In the genomic region with DNA sequence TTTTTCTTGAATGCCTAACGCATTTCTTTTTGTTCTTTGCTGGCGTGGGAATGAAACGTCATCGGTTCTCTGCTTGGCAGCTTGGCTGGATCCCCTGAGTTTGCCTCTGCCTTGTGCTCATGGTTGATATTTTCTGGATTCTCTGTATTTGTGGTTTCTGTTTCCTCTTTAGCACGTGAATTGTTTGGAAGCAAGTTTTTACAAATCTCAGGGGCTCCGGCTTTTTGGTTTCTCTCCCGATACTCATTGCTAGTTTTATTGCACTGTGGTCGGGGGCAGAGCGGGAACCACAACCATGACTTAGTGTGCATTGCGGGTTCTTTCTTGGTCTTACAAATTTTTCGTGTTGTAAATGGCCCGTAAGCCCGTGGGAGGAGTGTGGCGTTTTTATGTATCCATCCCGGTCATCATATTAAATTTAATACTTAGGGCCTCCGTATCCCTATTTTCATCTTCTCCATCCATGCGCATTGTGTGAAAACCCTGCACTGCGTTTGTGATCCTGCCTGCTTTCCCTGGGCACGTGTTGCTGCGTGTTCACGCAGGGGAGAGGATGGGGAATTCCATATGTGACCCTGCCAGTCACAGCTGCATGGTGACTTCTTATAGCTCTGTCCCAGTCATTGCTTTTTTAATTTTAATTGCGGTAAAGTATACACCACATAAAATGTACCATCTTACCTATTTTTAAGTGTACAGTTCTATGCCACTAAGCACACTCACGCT, we compare ENCODE assay signal across 17 cellular contexts. TPM values are rescaled to one million over a fixed set of nuclear protein-coding genes. Genes with fewer than 3 reads are reported as not detected.
DNase-seq lines count a peak whose midpoint lies in the region; ATAC-seq, FAIRE-seq and TF ChIP-seq lines count a peak whose summit lies in the region.
"Had no signal": no experiment of that assay in that cellular context is flagged by ENCODE, and none has a peak within 500 bp of the region (broad histone marks: within the 10 kb centered on the region; RNA-seq: fewer than 3 reads in every experiment).

No MANE protein-coding gene starts in this region.

- H3K9ac ChIP-seq in adipocyte (ENCODE audit: low read length): peak overlapping the region; percentile 5
- no peak overlapping the region for H3K9ac ChIP-seq in keratinocyte (ENCODE audit: control insufficient read depth, extremely low read depth, insufficient read depth, low read length)
- H3K9ac ChIP-seq: neural progenitor cell had no signal

- CTCF ChIA-PET in activated naive CD4-positive, alpha-beta T cell treated with anti-CD3 and anti-CD28 coated beads for 36 hours (lab: Charles Lee): no interaction called here

- TF ChIP-seq CTCF in keratinocyte (optimal IDR thresholded peaks at IDR 0.05 in 1 of 3, IDR thresholded peaks at IDR 0.05 in 1 of 3, conservative IDR thresholded peaks at IDR 0.05 in 1 of 3; ENCODE audit: extremely low read depth in 1 of 3, insufficient read depth in 2 of 3, low read length in 3 of 3) (no peak), tibial artery (IDR thresholded peaks at IDR 0.05) (no peak)

- dilution Hi-C loops in keratinocyte (cut with MboI; ENCODE audit: extremely low pct_ligation_motif_present, low sequenced_read_pairs): no loop called here

- no peaks in the 10 kb centered on the region for H3K36me3 ChIP-seq in adipocyte (ENCODE audit: control insufficient read depth, insufficient read depth, low read length, severe bottlenecking)
- no peaks in the 10 kb centered on the region for H3K36me3 ChIP-seq in keratinocyte (ENCODE audit: control insufficient read depth in 2 of 2, extremely low read depth in 1 of 2, insufficient read depth in 2 of 2, low read length in 2 of 2)
- no peaks in the 10 kb centered on the region for H3K36me3 ChIP-seq in tibial artery
- H3K36me3 ChIP-seq: gastrocnemius medialis, neural progenitor cell, SJSA1 had no signal

- H2AFZ ChIP-seq in keratinocyte (ENCODE audit: control insufficient read depth, low read length): no peak overlapping the region
- H2AFZ ChIP-seq: neural progenitor cell had no signal

- H3K27me3 ChIP-seq in adipocyte (replicated peaks; ENCODE audit: control insufficient read depth, insufficient read depth, low read length) (no peaks in the 10 kb centered on the region), keratinocyte (ENCODE audit: control insufficient read depth, extremely low read depth, insufficient read depth, low read length) (no peaks in the 10 kb centered on the region), tibial artery (no peaks in the 10 kb centered on the region)
- H3K27me3 ChIP-seq: BE2C, gastrocnemius medialis, neural progenitor cell, SJSA1 had no signal

- no peaks in the 10 kb centered on the region for H4K20me1 ChIP-seq in keratinocyte (ENCODE audit: control insufficient read depth, extremely low read depth, insufficient read depth, low read length)

- no peak overlapping the region for H3K4me3 Mint-ChIP-seq in activated naive CD4-positive, alpha-beta T cell treated with anti-CD3 and anti-CD28 coated beads for 36 hours
- H3K4me3 Mint-ChIP-seq: neural progenitor cell, WTC11 had no signal

- peaks cover 4% of the 10 kb centered on the region for H3K9me1 ChIP-seq in keratinocyte (ENCODE audit: control insufficient read depth, extremely low read depth, insufficient read depth, low read length)

- peak; percentile 37 for DNase-seq in activated naive CD4-positive, alpha-beta T cell treated with anti-CD3 and anti-CD28 coated beads for 36 hours
- no peak for DNase-seq in activated naive CD4-positive, alpha-beta T cell treated with anti-CD3 and anti-CD28 coated beads, Interleukin-2, amount 50 U/mL, for 16 hours
- DNase-seq in adipocyte (ENCODE audit: low read depth) (no peak), keratinocyte (ENCODE audit: low read depth, low spot score) (no peak), tibial artery (no peak), NCI-H2227 (lab: John Stamatoyannopoulos, UW; ENCODE audit: unreplicated experiment) (no peak), iPS-NIHi11 (ENCODE audit: low spot score) (no peak)
- DNase-seq: BE2C; gastrocnemius medialis; left cardiac atrium; NCI-H69; stimulated activated CD8-positive, alpha-beta memory T cell treated with anti-CD3 and anti-CD28 coated beads, Interleukin-4, amount 100 ng/mL, for 48 hours had no signal

- H3K27ac Mint-ChIP-seq in activated naive CD4-positive, alpha-beta T cell treated with anti-CD3 and anti-CD28 coated beads for 36 hours: no peak overlapping the region
- H3K27ac Mint-ChIP-seq: neural progenitor cell, WTC11 had no signal

- H3K4me3 ChIP-seq in adipocyte (ENCODE audit: low read length): peak overlapping the region; percentile 24
- no peak overlapping the region for H3K4me3 ChIP-seq in keratinocyte (ENCODE audit: control insufficient read depth in 2 of 3, extremely low read depth in 1 of 3, insufficient read depth in 2 of 3, low read depth in 1 of 3, low read length in 3 of 3)
- H3K4me3 ChIP-seq in tibial artery: peak overlapping the region in 1 of 2 donors; percentile 17
- H3K4me3 ChIP-seq: gastrocnemius medialis, neural progenitor cell, SJSA1 had no signal

- H3K79me2 ChIP-seq in keratinocyte (ENCODE audit: control insufficient read depth, insufficient read depth, low read length): no peaks in the 10 kb centered on the region

- peaks cover 20% of the 10 kb centered on the region for H3K4me1 Mint-ChIP-seq in activated naive CD4-positive, alpha-beta T cell treated with anti-CD3 and anti-CD28 coated beads for 36 hours (ENCODE audit: low read depth)

- no peaks in the 10 kb centered on the region for H3K9me3 Mint-ChIP-seq in activated naive CD4-positive, alpha-beta T cell treated with anti-CD3 and anti-CD28 coated beads for 36 hours
- H3K9me3 Mint-ChIP-seq: WTC11 had no signal

- no peaks in the 10 kb centered on the region for H3K36me3 Mint-ChIP-seq in activated naive CD4-positive, alpha-beta T cell treated with anti-CD3 and anti-CD28 coated beads for 36 hours (ENCODE audit: low read depth)
- H3K36me3 Mint-ChIP-seq: neural progenitor cell, WTC11 had no signal

- peaks cover 18% of the 10 kb centered on the region for H3K4me1 ChIP-seq in adipocyte (ENCODE audit: control insufficient read depth, insufficient read depth, low read length)
- peaks cover 36% of the 10 kb centered on the region for H3K4me1 ChIP-seq in keratinocyte (ENCODE audit: control insufficient read depth, extremely low read depth, insufficient read depth, low read length)
- peaks cover 9 to 96% (median 71%) of the 10 kb centered on the region in 4 donors for H3K4me1 ChIP-seq in tibial artery

- peak overlapping the region; percentile 2 for H3K4me2 ChIP-seq in keratinocyte (ENCODE audit: control insufficient read depth, extremely low read depth, insufficient read depth, low read depth, low read length)
- H3K4me2 ChIP-seq: neural progenitor cell had no signal

- FAIRE-seq in keratinocyte (lab: Jason Lieb, UNC): no peak
- FAIRE-seq: colon had no signal

- ATAC-seq in HG02763 (IDR thresholded peaks at IDR 0.05; ENCODE audit: unreplicated experiment): no peak
- ATAC-seq: gastrocnemius medialis, left cardiac atrium, WTC11 had no signal

- H3K27ac ChIP-seq in keratinocyte (ENCODE audit: control insufficient read depth, insufficient read depth, low read length): no peak overlapping the region
- peak overlapping the region; percentile 49 to 50 for H3K27ac ChIP-seq in tibial artery
- H3K27ac ChIP-seq: neural progenitor cell, SJSA1 had no signal

- peaks cover 6% of the 10 kb centered on the region for H3K27me3 Mint-ChIP-seq in activated naive CD4-positive, alpha-beta T cell treated with anti-CD3 and anti-CD28 coated beads for 36 hours (ENCODE audit: low read depth)

- intact Hi-C loops in activated naive CD4-positive, alpha-beta T cell treated with anti-CD3 and anti-CD28 coated beads for 36 hours (cut with micrococcal nuclease): no loop called here
- intact Hi-C loops in tibial artery (cut with DNase I; ENCODE audit: low total_unique reads): no loop called here

- H3K9me3 ChIP-seq in adipocyte (ENCODE audit: control insufficient read depth, low read length): no peaks in the 10 kb centered on the region
- H3K9me3 ChIP-seq in keratinocyte (ENCODE audit: control insufficient read depth, low read depth, low read length): no peaks in the 10 kb centered on the region
- H3K9me3 ChIP-seq in tibial artery: no peaks in the 10 kb centered on the region
- H3K9me3 ChIP-seq: BE2C, gastrocnemius medialis, SJSA1 had no signal

RNA-seq across cellular contexts. Expression of a gene that starts 9.4 kb away (rescaled TPM):
- under 1 TPM; 0.62 to 0.69 TPM for total RNA-seq in activated naive CD4-positive, alpha-beta T cell treated with anti-CD3 and anti-CD28 coated beads for 36 hours
- 0.37 to 2.0 TPM (median 0.69 TPM) in 3 replicates for polyA plus RNA-seq in keratinocyte
- not detected for polyA plus RNA-seq in keratinocyte (2011; ENCODE audit: low read depth)
- 0.23 and 1.3 TPM in 2 replicates for polyA plus RNA-seq in keratinocyte (2011; cell fraction: cytosol; rRNA removed)
- polyA plus RNA-seq in keratinocyte (2011; cell fraction: nucleus; rRNA removed): 0.18 and 0.45 TPM in 2 replicates
- 0.64 and 0.83 TPM in 2 replicates for polyA plus RNA-seq in keratinocyte (2012; ENCODE audit: low replicate concordance)
- not detected in 3 replicates for polyA minus RNA-seq in keratinocyte
- 3.5 TPM for polyA minus RNA-seq in keratinocyte (2011; cell fraction: cytosol; rRNA and poly(A)+ RNA removed)
- 0.78 TPM in 1 of 2 replicates, not detected in the other for polyA minus RNA-seq in keratinocyte (2011; cell fraction: nucleus; rRNA and poly(A)+ RNA removed)
